6 cellular contexts compared by ENCODE assay signal in genomic region chr17:18388266-18388665, GRCh38. TPM values are rescaled to one million over a fixed set of nuclear protein-coding genes. Genes with fewer than 3 reads are reported as not detected.
"Had no signal": no experiment of that assay in that cellular context is flagged by ENCODE, and none has a peak within 500 bp of the region (broad histone marks: within the 10 kb centered on the region; RNA-seq: fewer than 3 reads in every experiment).

No MANE protein-coding gene starts in this region.

RNA-seq across cellular contexts. Expression of gene EVPLL, which starts 10.7 kb away (rescaled TPM):
- total RNA-seq: GM23248, H7, HFFc6, HT1080, IMR-90, K562 had no signal
